ENCODE assay signal across 9 cellular contexts in genomic region chr13:114129649-114130062, GRCh38. TPM values are rescaled to one million over a fixed set of nuclear protein-coding genes. Genes with fewer than 3 reads are reported as not detected.
DNase-seq lines count a peak whose midpoint lies in the region; ATAC-seq and TF ChIP-seq lines count a peak whose summit lies in the region.
"Had no signal": no experiment of that assay in that cellular context is flagged by ENCODE, and none has a peak within 500 bp of the region (broad histone marks: within the 10 kb centered on the region; RNA-seq: fewer than 3 reads in every experiment).

No MANE protein-coding gene starts in this region.

- H3K9me3 Mint-ChIP-seq in osteocyte (ENCODE audit: unreplicated experiment), result no peaks in the 10 kb centered on the region

- DNase-seq in Daoy (ENCODE audit: low read depth) (peak; percentile 51), Peyer's patch (no peak), coronary artery (ENCODE audit: low spot score) (no peak), osteocyte (ENCODE audit: extremely low spot score, unreplicated experiment) (no peak), NK-92 (lab: John Stamatoyannopoulos, UW; ENCODE audit: unreplicated experiment) (no peak), NCI-H2196 treated with DMSO at 0.1 percent for 48 hours (lab: John Stamatoyannopoulos, UW; ENCODE audit: unreplicated experiment) (no peak), sciatic nerve (ENCODE audit: low spot score) (no peak)
- DNase-seq: NCI-H1694 had no signal

- peaks cover 59% of the 10 kb centered on the region for H3K4me1 Mint-ChIP-seq in osteocyte (ENCODE audit: unreplicated experiment)

- no peaks in the 10 kb centered on the region for H3K27me3 ChIP-seq in Peyer's patch

- H3K4me3 Mint-ChIP-seq in osteocyte (ENCODE audit: unreplicated experiment), result peak overlapping the region; percentile 94

- H3K36me3 ChIP-seq in Peyer's patch, result no peaks in the 10 kb centered on the region

- H3K4me3 ChIP-seq in Peyer's patch (no peak overlapping the region), coronary artery (peak overlapping the region; percentile 91)

- no peak for TF ChIP-seq CTCF in Peyer's patch (IDR thresholded peaks at IDR 0.05)
- TF ChIP-seq CTCF in coronary artery (IDR thresholded peaks at IDR 0.05), result no peak
- no peak for TF ChIP-seq CTCF in osteocyte (IDR thresholded peaks at IDR 0.05)

- intact Hi-C loops in sciatic nerve (cut with DNase I), result no loop called here

- peak overlapping the region; percentile 98 for H3K27ac Mint-ChIP-seq in osteocyte (ENCODE audit: unreplicated experiment)

- peaks cover 3% of the 10 kb centered on the region for H3K36me3 Mint-ChIP-seq in osteocyte (ENCODE audit: unreplicated experiment)

- ATAC-seq in HG03097 (IDR thresholded peaks at IDR 0.05; ENCODE audit: low FRiP score, unreplicated experiment) (no peak), sciatic nerve (no peak)

- no peaks in the 10 kb centered on the region for H3K27me3 Mint-ChIP-seq in osteocyte (ENCODE audit: unreplicated experiment)

- H3K4me1 ChIP-seq in Peyer's patch, result peaks cover 3 to 48% (median 29%) of the 10 kb centered on the region in 4 donors

- TF ChIP-seq POLR2A in Peyer's patch (IDR thresholded peaks at IDR 0.05), result no peak

- H3K27ac ChIP-seq in Peyer's patch, result peak overlapping the region; percentile 79 to 89 (median 88)
- H3K27ac ChIP-seq in coronary artery, result peak overlapping the region in 1 of 2 donors; percentile 87

- no peaks in the 10 kb centered on the region for H3K9me3 ChIP-seq in Peyer's patch

RNA-seq across cellular contexts. Expression of gene RASA3, which starts 2.8 kb away (rescaled TPM):
- total RNA-seq in Daoy (2014; rRNA removed; shearing (Covaris generic)), result 12.0 and 13.2 TPM in 2 replicates
- total RNA-seq in Peyer's patch (10 to 100 TPM in 1 of 4 donors, 1 to 10 TPM in 3; 3.5 to 41.3 (median 6.9) TPM), osteocyte (44.8 and 45.5 TPM in 2 replicates), sciatic nerve (47.6 TPM)

RNA-seq across cellular contexts. Expression of gene CFAP97D2, which starts 49.4 kb away (rescaled TPM):
- not detected in 2 replicates for total RNA-seq in Daoy (2014; rRNA removed; shearing (Covaris generic))
- total RNA-seq in Peyer's patch (not detected), osteocyte (not detected in 2 replicates), sciatic nerve (not detected)
